In genomic region chr18:56574827-56575226, GRCh38 we compare ENCODE assay signal across 17 cellular contexts.
DNase-seq lines count a peak whose midpoint lies in the region; ATAC-seq and TF ChIP-seq lines count a peak whose summit lies in the region.
"Had no signal": no experiment of that assay in that cellular context is flagged by ENCODE, and none has a peak within 500 bp of the region (broad histone marks: within the 10 kb centered on the region; RNA-seq: fewer than 3 reads in every experiment).

No MANE protein-coding gene starts in this region.

- H3K27me3 Mint-ChIP-seq in activated CD4-positive, alpha-beta T cell treated with anti-CD3 and anti-CD28 coated beads, Interleukin-2, amount 10 ng/mL, durations not matched to agents 24 days and 14 days = peaks cover 7% of the 10 kb centered on the region
- peaks cover 7% of the 10 kb centered on the region for H3K27me3 Mint-ChIP-seq in nephron (ENCODE audit: low read depth)

- TF ChIP-seq POLR2A in gastroesophageal sphincter (IDR thresholded peaks at IDR 0.05) = no peak

- DNase-seq in activated CD4-positive, alpha-beta T cell treated with anti-CD3 and anti-CD28 coated beads, Interleukin-2, amount 10 ng/mL, durations not matched to agents 24 days and 14 days = peak; percentile 45
- no peak for DNase-seq in activated CD4-positive, alpha-beta T cell treated with anti-CD3 and anti-CD28 coated beads, Interleukin-2, amount 50 U/mL, for 1 hour
- no peak for DNase-seq in upper lobe of right lung
- no peak for DNase-seq in stimulated activated CD4-positive, alpha-beta T cell treated with anti-CD3 and anti-CD28 coated beads, Interleukin-2, amount 100 ng/mL, for 48 hours
- no peak for DNase-seq in NCI-H526 treated with DMSO at 0.1 percent for 48 hours (lab: John Stamatoyannopoulos, UW)
- DNase-seq in head of caudate nucleus = no peak
- DNase-seq: 8988T; activated CD4-positive, CD25-positive, alpha-beta regulatory T cell treated with anti-CD3 and anti-CD28 coated beads, Interleukin-2, amount 50 U/mL, for 72 hours; activated naive CD8-positive, alpha-beta T cell treated with anti-CD3 and anti-CD28 coated beads, Interleukin-2, amount 50 U/mL, for 24 hours; CD8-positive, alpha-beta T cell; cortex of kidney; NCI-H1694 treated with DMSO at 0.1 percent for 48 hours; NCI-H524; nucleus accumbens; T-helper 1 cell had no signal

- no peak for ATAC-seq in gastroesophageal sphincter
- peak; percentile 65 for ATAC-seq in upper lobe of right lung
- ATAC-seq: activated naive CD8-positive, alpha-beta T cell treated with anti-CD3 and anti-CD28 coated beads, Interleukin-2, amount 50 U/mL, for 24 hours; CD8-positive, alpha-beta T cell had no signal

- H3K9me3 Mint-ChIP-seq in activated CD4-positive, alpha-beta T cell treated with anti-CD3 and anti-CD28 coated beads, Interleukin-2, amount 10 ng/mL, durations not matched to agents 24 days and 14 days = no peaks in the 10 kb centered on the region
- peaks cover 6% of the 10 kb centered on the region for H3K9me3 Mint-ChIP-seq in nephron
- H3K9me3 Mint-ChIP-seq: activated naive CD8-positive, alpha-beta T cell treated with anti-CD3 and anti-CD28 coated beads, Interleukin-2, amount 50 U/mL, for 24 hours; CD8-positive, alpha-beta T cell had no signal

- H3K4me1 ChIP-seq in gastroesophageal sphincter (peaks cover 0 to 19% (median 5%) of the 10 kb centered on the region in 3 donors), upper lobe of right lung (peaks cover 22% of the 10 kb centered on the region)

- H3K27me3 ChIP-seq in gastroesophageal sphincter (no peaks in the 10 kb centered on the region), upper lobe of right lung (no peaks in the 10 kb centered on the region)

- no peak for TF ChIP-seq EP300 in gastroesophageal sphincter (IDR thresholded peaks at IDR 0.05)

- WGBS in gastroesophageal sphincter (ENCODE audit: low coverage in 1 of 2), 2 donors = 20 to 23% methylated on average over 1 to 3 of the region's 3 CpGs

- TF ChIP-seq CTCF in gastroesophageal sphincter (IDR thresholded peaks at IDR 0.05) (no peak), nephron (IDR thresholded peaks at IDR 0.05; ENCODE audit: unreplicated experiment in 3 of 3) (no peak), upper lobe of right lung (IDR thresholded peaks at IDR 0.05) (no peak)

- H3K4me3 ChIP-seq in gastroesophageal sphincter = no peak overlapping the region
- no peak overlapping the region for H3K4me3 ChIP-seq in upper lobe of right lung

- no peaks in the 10 kb centered on the region for H3K4me1 Mint-ChIP-seq in activated CD4-positive, alpha-beta T cell treated with anti-CD3 and anti-CD28 coated beads, Interleukin-2, amount 10 ng/mL, durations not matched to agents 24 days and 14 days
- H3K4me1 Mint-ChIP-seq in nephron = peaks cover 35% of the 10 kb centered on the region
- H3K4me1 Mint-ChIP-seq: activated naive CD8-positive, alpha-beta T cell treated with anti-CD3 and anti-CD28 coated beads, Interleukin-2, amount 50 U/mL, for 24 hours had no signal

- H3K27ac ChIP-seq in gastroesophageal sphincter (peak overlapping the region in 3 of 4 donors; percentile 20 to 50 (median 40)), upper lobe of right lung (peak overlapping the region; percentile 14)

- H3K9me3 ChIP-seq in gastroesophageal sphincter (no peaks in the 10 kb centered on the region), upper lobe of right lung (no peaks in the 10 kb centered on the region)

- no peaks in the 10 kb centered on the region for H3K36me3 Mint-ChIP-seq in activated CD4-positive, alpha-beta T cell treated with anti-CD3 and anti-CD28 coated beads, Interleukin-2, amount 10 ng/mL, durations not matched to agents 24 days and 14 days (ENCODE audit: low read depth)
- H3K36me3 Mint-ChIP-seq in nephron (ENCODE audit: low read depth) = no peaks in the 10 kb centered on the region
- H3K36me3 Mint-ChIP-seq: CD8-positive, alpha-beta T cell had no signal

- H3K4me3 Mint-ChIP-seq in activated CD4-positive, alpha-beta T cell treated with anti-CD3 and anti-CD28 coated beads, Interleukin-2, amount 10 ng/mL, durations not matched to agents 24 days and 14 days = no peak overlapping the region
- H3K4me3 Mint-ChIP-seq in nephron = no peak overlapping the region
- H3K4me3 Mint-ChIP-seq: activated naive CD8-positive, alpha-beta T cell treated with anti-CD3 and anti-CD28 coated beads, Interleukin-2, amount 50 U/mL, for 24 hours; CD8-positive, alpha-beta T cell had no signal

- no peak overlapping the region for H3K27ac Mint-ChIP-seq in activated CD4-positive, alpha-beta T cell treated with anti-CD3 and anti-CD28 coated beads, Interleukin-2, amount 10 ng/mL, durations not matched to agents 24 days and 14 days
- peak overlapping the region; percentile 1 to 52 (median 43) for H3K27ac Mint-ChIP-seq in nephron
- H3K27ac Mint-ChIP-seq: activated naive CD8-positive, alpha-beta T cell treated with anti-CD3 and anti-CD28 coated beads, Interleukin-2, amount 50 U/mL, for 24 hours; CD8-positive, alpha-beta T cell had no signal

- intact Hi-C loops in activated CD4-positive, alpha-beta T cell treated with anti-CD3 and anti-CD28 coated beads, Interleukin-2, amount 10 ng/mL, durations not matched to agents 24 days and 14 days (cut with micrococcal nuclease) = no loop called here
- intact Hi-C loops in upper lobe of right lung (cut with DNase I) (loop anchor here (5.0 kb wide), 1 partner anchor 1178 kb away; no protein-coding TSS in a partner anchor), head of caudate nucleus (cut with DNase I) (loop anchor here (10.0 kb wide), 1 partner anchor 1340 kb away; no protein-coding TSS in a partner anchor)

- H3K36me3 ChIP-seq in gastroesophageal sphincter = no peaks in the 10 kb centered on the region
- H3K36me3 ChIP-seq in upper lobe of right lung = no peaks in the 10 kb centered on the region
